In the genomic region with DNA sequence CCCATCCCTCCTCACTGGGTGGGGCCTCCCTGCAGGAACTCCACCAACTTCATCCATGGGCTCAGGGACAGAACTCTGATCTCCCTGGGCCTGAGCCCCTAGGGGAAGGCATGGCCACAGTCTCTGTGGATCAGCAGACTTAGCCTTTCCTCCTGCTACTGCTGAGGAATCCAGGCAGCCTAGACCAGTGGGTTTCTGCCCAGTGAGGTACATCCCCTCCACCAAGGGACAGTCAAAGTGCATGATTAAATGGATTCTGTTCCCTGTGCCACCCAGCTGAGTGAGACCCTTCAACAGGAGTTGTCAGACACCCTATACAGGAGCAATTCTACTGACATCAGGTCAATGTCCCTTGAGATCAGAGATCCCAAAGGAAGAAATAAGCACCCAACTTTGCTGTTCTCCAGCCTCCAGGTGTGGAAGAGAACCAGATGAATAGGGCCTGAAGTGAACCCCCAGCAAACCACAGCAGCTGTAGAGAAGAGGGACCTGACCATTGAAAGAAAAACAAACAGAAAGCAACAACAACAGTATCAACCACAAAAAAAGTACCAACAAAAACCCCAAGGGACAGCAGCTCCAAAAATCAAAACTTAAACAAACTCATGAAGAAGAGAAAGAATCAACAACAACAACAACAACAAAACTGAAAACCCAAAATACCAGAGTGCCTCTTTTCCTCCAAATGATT, we compare ENCODE assay signal across 26 cellular contexts.
DNase-seq lines count a peak whose midpoint lies in the region; ATAC-seq, FAIRE-seq and TF ChIP-seq lines count a peak whose summit lies in the region.
"Had no signal": no experiment of that assay in that cellular context is flagged by ENCODE, and none has a peak within 500 bp of the region (broad histone marks: within the 10 kb centered on the region; RNA-seq: fewer than 3 reads in every experiment).

No MANE protein-coding gene starts in this region.

- TF ChIP-seq EP300 in GM12878 (IDR thresholded peaks at IDR 0.05; ENCODE audit: borderline replicate concordance in 1 of 2, control insufficient read depth in 1 of 2, low read depth in 2 of 2, low read length in 2 of 2) = no peak

- H3K27ac ChIP-seq in GM12878 (ENCODE audit: control insufficient read depth, insufficient read depth) = peak overlapping the region; percentile 44; the same call in 1 of the 2 replicates
- H3K27ac ChIP-seq: ovary, transverse colon had no signal

- POLR2A ChIA-PET in GM12878 (lab: Charles Lee) = no interaction called here

- DNase-seq in GM12878 (ENCODE audit: low read depth, low spot score) = peak; percentile 11
- no peak for DNase-seq in HuH-7 (ENCODE audit: low spot score)
- DNase-seq in cortex of kidney (lab: John Stamatoyannopoulos, UW) = no peak
- DNase-seq in activated CD8-positive, alpha-beta memory T cell treated with anti-CD3 and anti-CD28 coated beads for 24 hours = no peak
- DNase-seq in GM19238 (ENCODE audit: insufficient read length, low spot score) = no peak
- DNase-seq: activated CD4-positive, alpha-beta T cell treated with anti-CD3 and anti-CD28 coated beads, Interleukin-2, amount 50 U/mL, for 4 hours; activated effector memory CD4-positive, alpha-beta T cell treated with Interleukin-2 at 50 U/mL for 16 hours; CD8-positive, alpha-beta T cell; effector memory CD4-positive, alpha-beta T cell; foreskin melanocyte; hippocampal formation; left ventricle myocardium superior; midbrain; NCI-H187 treated with DMSO at 0.1 percent for 48 hours; NCI-H2227 treated with DMSO at 0.1 percent for 48 hours; ovary; right cardiac atrium; T1000; transverse colon had no signal

- CTCF ChIA-PET in GM12878 (lab: Yijun Ruan, JAX) = no interaction called here

- no peak overlapping the region for H3K9ac ChIP-seq in GM12878 (ENCODE audit: control insufficient read depth, insufficient read depth, low read length)

- no peak for FAIRE-seq in GM12878 (lab: Jason Lieb, UNC)
- FAIRE-seq: G401.6 had no signal

- SMC1A ChIA-PET in GM12878 (lab: Charles Lee; ENCODE audit: uncharacterized antibody, unreplicated experiment) = no interaction called here

- ATAC-seq in GM18909 (IDR thresholded peaks at IDR 0.05; ENCODE audit: poor library complexity, unreplicated experiment) = peak; percentile 62
- ATAC-seq in GM21423 (IDR thresholded peaks at IDR 0.05; ENCODE audit: unreplicated experiment) = peak; percentile 53
- peak; percentile 58 for ATAC-seq in HG02840 (IDR thresholded peaks at IDR 0.05; ENCODE audit: low FRiP score, unreplicated experiment)
- ATAC-seq in GM12878 = peak; percentile 45
- ATAC-seq: CD8-positive, alpha-beta T cell; HCT116; left ventricle myocardium superior; natural killer cell treated with Interleukin-12 subunit alpha and Interleukin-12 subunit beta and Interleukin-15 and Interleukin-18, amount 100 ng/mL, for 72 hours; right cardiac atrium; WTC11 had no signal

- H3K9me3 ChIP-seq in GM12878 (replicated peaks; ENCODE audit: control insufficient read depth, insufficient read depth, low read length) = peaks cover 2% of the 10 kb centered on the region; the same call in 2 of the 3 replicates
- H3K9me3 ChIP-seq: ovary had no signal

- peaks cover 5% of the 10 kb centered on the region; the same call in 1 of the 2 replicates for H3K4me1 ChIP-seq in GM12878 (ENCODE audit: control insufficient read depth, insufficient read depth, low read length)
- H3K4me1 ChIP-seq: transverse colon had no signal

- no peak overlapping the region for H2AFZ ChIP-seq in GM12878 (ENCODE audit: control insufficient read depth, low read depth, low read length)

- RAD21 ChIA-PET in GM12878 (lab: Charles Lee; ENCODE audit: unreplicated experiment) = no interaction called here

- no peaks in the 10 kb centered on the region for H4K20me1 ChIP-seq in GM12878 (ENCODE audit: control insufficient read depth, insufficient read depth)

- H3K27me3 ChIP-seq in GM12878 (replicated peaks in 1 of 2; ENCODE audit: control insufficient read depth in 2 of 2, insufficient read depth in 2 of 2, low read length in 1 of 2) = no peaks in the 10 kb centered on the region
- H3K27me3 ChIP-seq: ovary, transverse colon had no signal

- TF ChIP-seq POLR2A in GM12878 (IDR thresholded peaks at IDR 0.05; ENCODE audit: low read depth, low read length) = no peak

- TF ChIP-seq RAD21 in GM12878 (IDR thresholded peaks at IDR 0.05; ENCODE audit: insufficient read depth, low read depth, low read length) = no peak

- BruUV-seq in GM12878 (replicated peaks; lab: Mats Ljungman, UMichigan) = no TSS peak

- H3K36me3 ChIP-seq in GM12878 (ENCODE audit: control insufficient read depth in 2 of 2, insufficient read depth in 2 of 2, low read length in 1 of 2) = no peaks in the 10 kb centered on the region
- H3K36me3 ChIP-seq: ovary, transverse colon had no signal

- in situ Hi-C loops in GM12878 (cut with MboI) = no loop called here

- no peak overlapping the region for H3K4me3 ChIP-seq in GM12878
- H3K4me3 ChIP-seq: ovary, transverse colon had no signal

- intact Hi-C loops in GM12878 (cut with micrococcal nuclease; ENCODE audit: unreplicated experiment) = no loop called here

- H3K4me2 ChIP-seq in GM12878 (ENCODE audit: control insufficient read depth, insufficient read depth) = no peak overlapping the region

- H3K79me2 ChIP-seq in GM12878 (ENCODE audit: control insufficient read depth, insufficient read depth, low read length) = no peaks in the 10 kb centered on the region

- TF ChIP-seq CTCF in GM12878 (IDR thresholded peaks at IDR 0.05 in 2 of 3, conservative IDR thresholded peaks at IDR 0.05 in 1 of 3; ENCODE audit: control insufficient read depth in 2 of 3, extremely low read depth in 1 of 3, insufficient read depth in 1 of 3, low read depth in 3 of 3, low read length in 3 of 3) = no peak

TF ChIP-seq in GM12878, 131 proteins besides CTCF, POLR2A, EP300 and RAD21:
- TF ChIP-seq TCF3 (IDR thresholded peaks at IDR 0.05; ENCODE audit: borderline replicate concordance, insufficient read depth, low read depth, low read length) (no peak), RUNX3 (IDR thresholded peaks at IDR 0.05; ENCODE audit: low read length) (peak; percentile 50), JUND (IDR thresholded peaks at IDR 0.05; ENCODE audit: low read depth, low read length) (no peak), RCOR1 (conservative IDR thresholded peaks at IDR 0.05; ENCODE audit: low read depth, low read length) (no peak), SREBF1 (IDR thresholded peaks at IDR 0.05; ENCODE audit: low read length) (no peak), PML (IDR thresholded peaks at IDR 0.05; ENCODE audit: low read length) (no peak), PAX8 (IDR thresholded peaks at IDR 0.05) (no peak), SMAD5 (IDR thresholded peaks at IDR 0.05; ENCODE audit: low read depth) (no peak), TCF12 (IDR thresholded peaks at IDR 0.05; ENCODE audit: low read depth, low read length) (peak; percentile 78), MEF2A (IDR thresholded peaks at IDR 0.05; ENCODE audit: insufficient read depth, low read depth, low read length) (no peak), NR2C2 (IDR thresholded peaks at IDR 0.05; ENCODE audit: borderline replicate concordance, control insufficient read depth, insufficient read length, low read depth) (no peak), MEF2B (IDR thresholded peaks at IDR 0.05; ENCODE audit: partially characterized antibody, poor library complexity, severe bottlenecking) (peak; percentile 27), SUPT20H (IDR thresholded peaks at IDR 0.05; ENCODE audit: borderline replicate concordance, control insufficient read depth, low read depth, low read length) (no peak), IRF4 (IDR thresholded peaks at IDR 0.05; ENCODE audit: low read depth, low read length) (no peak), FOXM1 (IDR thresholded peaks at IDR 0.05; ENCODE audit: low read depth, low read length) (no peak), SIX5 (IDR thresholded peaks at IDR 0.05; ENCODE audit: low read depth, low read length, severe bottlenecking) (no peak)
- TF ChIP-seq, protein P1, sequence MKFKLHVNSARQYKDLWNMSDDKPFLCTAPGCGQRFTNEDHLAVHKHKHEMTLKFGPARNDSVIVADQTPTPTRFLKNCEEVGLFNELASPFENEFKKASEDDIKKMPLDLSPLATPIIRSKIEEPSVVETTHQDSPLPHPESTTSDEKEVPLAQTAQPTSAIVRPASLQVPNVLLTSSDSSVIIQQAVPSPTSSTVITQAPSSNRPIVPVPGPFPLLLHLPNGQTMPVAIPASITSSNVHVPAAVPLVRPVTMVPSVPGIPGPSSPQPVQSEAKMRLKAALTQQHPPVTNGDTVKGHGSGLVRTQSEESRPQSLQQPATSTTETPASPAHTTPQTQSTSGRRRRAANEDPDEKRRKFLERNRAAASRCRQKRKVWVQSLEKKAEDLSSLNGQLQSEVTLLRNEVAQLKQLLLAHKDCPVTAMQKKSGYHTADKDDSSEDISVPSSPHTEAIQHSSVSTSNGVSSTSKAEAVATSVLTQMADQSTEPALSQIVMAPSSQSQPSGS (IDR thresholded peaks at IDR 0.05; ENCODE audit: low read length) = no peak
- TF ChIP-seq, protein P2, sequence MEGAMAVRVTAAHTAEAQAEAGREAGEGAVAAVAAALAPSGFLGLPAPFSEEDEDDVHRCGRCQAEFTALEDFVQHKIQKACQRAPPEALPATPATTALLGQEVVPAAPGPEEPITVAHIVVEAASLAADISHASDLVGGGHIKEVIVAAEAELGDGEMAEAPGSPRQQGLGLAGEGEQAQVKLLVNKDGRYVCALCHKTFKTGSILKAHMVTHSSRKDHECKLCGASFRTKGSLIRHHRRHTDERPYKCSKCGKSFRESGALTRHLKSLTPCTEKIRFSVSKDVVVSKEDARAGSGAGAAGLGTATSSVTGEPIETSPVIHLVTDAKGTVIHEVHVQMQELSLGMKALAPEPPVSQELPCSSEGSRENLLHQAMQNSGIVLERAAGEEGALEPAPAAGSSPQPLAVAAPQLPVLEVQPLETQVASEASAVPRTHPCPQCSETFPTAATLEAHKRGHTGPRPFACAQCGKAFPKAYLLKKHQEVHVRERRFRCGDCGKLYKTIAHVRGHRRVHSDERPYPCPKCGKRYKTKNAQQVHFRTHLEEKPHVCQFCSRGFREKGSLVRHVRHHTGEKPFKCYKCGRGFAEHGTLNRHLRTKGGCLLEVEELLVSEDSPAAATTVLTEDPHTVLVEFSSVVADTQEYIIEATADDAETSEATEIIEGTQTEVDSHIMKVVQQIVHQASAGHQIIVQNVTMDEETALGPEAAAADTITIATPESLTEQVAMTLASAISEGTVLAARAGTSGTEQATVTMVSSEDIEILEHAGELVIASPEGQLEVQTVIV (IDR thresholded peaks at IDR 0.05; ENCODE audit: borderline replicate concordance, partially characterized antibody) = no peak
- TF ChIP-seq, protein P3, sequence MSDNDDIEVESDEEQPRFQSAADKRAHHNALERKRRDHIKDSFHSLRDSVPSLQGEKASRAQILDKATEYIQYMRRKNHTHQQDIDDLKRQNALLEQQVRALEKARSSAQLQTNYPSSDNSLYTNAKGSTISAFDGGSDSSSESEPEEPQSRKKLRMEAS (IDR thresholded peaks at IDR 0.05; ENCODE audit: low read depth, low read length) = no peak
